Comparison of ENCODE assay signal across 2 cellular contexts in genomic region chr6:138945354-138945753, GRCh38.
TF ChIP-seq lines count a peak whose summit lies in the region.

No MANE protein-coding gene starts in this region.

TF ChIP-seq in H1, 55 proteins besides CTCF, POLR2A, EP300 and RAD21 (continued from another document):
- no peak for TF ChIP-seq GABPA (IDR thresholded peaks at IDR 0.05; ENCODE audit: borderline replicate concordance, insufficient read depth, low read length)
- no peak for TF ChIP-seq BACH1 (IDR thresholded peaks at IDR 0.05; ENCODE audit: low read length)
- no peak for TF ChIP-seq EGR1 (IDR thresholded peaks at IDR 0.05; ENCODE audit: borderline replicate concordance, low read depth, low read length)
- TF ChIP-seq CBX5 (IDR thresholded peaks at IDR 0.05; ENCODE audit: low read depth, low read length) = no peak

TF ChIP-seq in GM12891, 5 proteins besides CTCF, POLR2A, EP300 and RAD21 (continued from another document):
- no peak for TF ChIP-seq POLR2AphosphoS5 (IDR thresholded peaks at IDR 0.05; ENCODE audit: low read depth, low read length)
